8 cellular contexts compared by ENCODE assay signal in the genomic region with DNA sequence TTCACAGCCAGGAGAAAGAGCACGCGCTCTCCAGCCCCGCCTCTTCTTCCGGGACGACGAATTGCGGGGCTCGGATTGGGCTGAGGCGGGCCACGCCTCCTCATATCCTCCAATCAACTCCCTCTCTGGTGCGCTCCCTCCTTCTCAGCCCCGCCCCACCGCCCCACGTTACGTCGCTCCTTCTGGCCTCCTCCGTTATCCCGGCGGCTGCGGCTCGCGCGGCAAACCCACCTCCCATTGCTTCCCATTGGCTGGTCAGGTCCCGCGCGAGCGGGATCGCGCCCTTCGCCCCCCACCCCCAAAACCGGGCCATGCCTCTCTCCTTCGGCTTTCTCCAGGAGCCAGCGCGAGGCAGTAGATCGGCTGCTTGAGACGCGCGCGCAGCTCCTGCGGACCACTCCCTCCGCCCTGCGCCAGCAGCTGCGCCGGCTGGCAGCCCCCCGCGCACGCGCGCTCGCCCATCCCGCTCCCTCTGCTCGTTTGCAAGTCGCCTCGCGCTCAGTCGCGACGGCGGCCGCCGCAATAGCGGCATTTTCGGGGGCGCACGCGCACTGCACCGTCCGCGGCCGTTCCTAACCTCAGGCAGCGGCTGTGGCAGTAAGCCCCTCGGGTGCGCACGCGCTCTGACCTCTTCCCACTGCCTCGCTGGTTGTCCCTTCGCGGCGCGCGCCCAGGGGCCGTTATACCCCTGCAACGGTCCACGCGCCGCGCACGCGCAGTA. TPM values are rescaled to one million over a fixed set of nuclear protein-coding genes. Genes with fewer than 3 reads are reported as not detected.
DNase-seq lines count a peak whose midpoint lies in the region; ATAC-seq and TF ChIP-seq lines count a peak whose summit lies in the region.

No MANE protein-coding gene starts in this region.

- TF ChIP-seq CTCF in PC-3 (conservative IDR thresholded peaks at IDR 0.05; ENCODE audit: low read depth, low read length), result no peak

- peaks cover 23% of the 10 kb centered on the region; the same call in 1 of the 2 replicates for H4K20me1 ChIP-seq in PC-3 (ENCODE audit: low read length)

- peaks cover 15% of the 10 kb centered on the region for H3K36me3 Mint-ChIP-seq in activated T-cell treated with anti-CD3 and anti-CD28 coated beads, Interleukin-2, amount 50 U/mL, for 24 hours (ENCODE audit: low read depth)

- H3K27me3 Mint-ChIP-seq in activated T-cell treated with anti-CD3 and anti-CD28 coated beads, Interleukin-2, amount 50 U/mL, for 24 hours, result no peaks in the 10 kb centered on the region

- intact Hi-C loops in PC-3 (cut with micrococcal nuclease), result loop anchor here (10.0 kb wide), 1 partner anchor 65 kb away; no protein-coding TSS in a partner anchor

- peaks cover 40% of the 10 kb centered on the region for H3K79me2 ChIP-seq in PC-3 (ENCODE audit: low read length)

- H3K4me1 Mint-ChIP-seq in activated T-cell treated with anti-CD3 and anti-CD28 coated beads, Interleukin-2, amount 50 U/mL, for 24 hours (ENCODE audit: low read depth), result peaks cover 28% of the 10 kb centered on the region

- CTCF ChIA-PET in PC-3 (lab: Charles Lee), result interaction anchor here (0.5 to 0.7 kb wide), 2 partner anchors 63 to 132 kb away, joined by 3 to 6 read pairs; no protein-coding TSS in a partner anchor

- H3K9me3 Mint-ChIP-seq in activated T-cell treated with anti-CD3 and anti-CD28 coated beads, Interleukin-2, amount 50 U/mL, for 24 hours, result no peaks in the 10 kb centered on the region

- no peaks in the 10 kb centered on the region for H3K27me3 ChIP-seq in PC-3 (ENCODE audit: low read length)
- H3K27me3 ChIP-seq in muscle layer of colon (ENCODE audit: control insufficient read depth in 1 of 2, insufficient read depth in 2 of 2, low read length in 2 of 2), result no peaks in the 10 kb centered on the region

- BruUV-seq in PC-3 (replicated peaks; lab: Mats Ljungman, UMichigan), result no TSS peak

- peak overlapping the region; percentile 90 for H3K27ac ChIP-seq in PC-3 (ENCODE audit: low read length)
- H3K27ac ChIP-seq in muscle layer of colon (ENCODE audit: low read depth, low read length), result peak overlapping the region; percentile 95

- H3K9me3 ChIP-seq in PC-3 (ENCODE audit: low read length), result no peaks in the 10 kb centered on the region
- H3K9me3 ChIP-seq in muscle layer of colon (ENCODE audit: low read length), result no peaks in the 10 kb centered on the region

- peak overlapping the region; percentile 93 for H3K4me2 ChIP-seq in PC-3 (ENCODE audit: low read length)

- TF ChIP-seq POLR2A in erythroblast (IDR thresholded peaks at IDR 0.05; ENCODE audit: low read length), result peak; percentile 92

- H3K9ac ChIP-seq in PC-3 (ENCODE audit: low read length) (peak overlapping the region; percentile 93), muscle layer of colon (ENCODE audit: low read length) (no peak overlapping the region)

- peak overlapping the region; percentile 91 for H2AFZ ChIP-seq in PC-3 (ENCODE audit: low read length)

- ATAC-seq in GM21717 (IDR thresholded peaks at IDR 0.05; ENCODE audit: unreplicated experiment) (peak; percentile 61), PC-3 (peak; percentile 69)

- POLR2A ChIA-PET in PC-3 (lab: Charles Lee; ENCODE audit: unreplicated experiment), result no interaction called here

- H3K4me3 ChIP-seq in Jurkat, Clone E6-1 (ENCODE audit: low read length), result peak overlapping the region; percentile 67
- peak overlapping the region; percentile 77 for H3K4me3 ChIP-seq in PC-3 (ENCODE audit: low read length)
- H3K4me3 ChIP-seq in muscle layer of colon (ENCODE audit: low read depth in 1 of 2, low read length in 2 of 2), result peak overlapping the region; percentile 71 to 73

- peak overlapping the region; percentile 86 for H3K4me3 Mint-ChIP-seq in activated T-cell treated with anti-CD3 and anti-CD28 coated beads, Interleukin-2, amount 50 U/mL, for 24 hours

- H3K36me3 ChIP-seq in PC-3 (ENCODE audit: low read depth, low read length), result no peaks in the 10 kb centered on the region; the same call in 1 of the 2 replicates
- H3K36me3 ChIP-seq in muscle layer of colon (ENCODE audit: insufficient read depth, low read length), result no peaks in the 10 kb centered on the region

- H3K4me1 ChIP-seq in PC-3 (ENCODE audit: insufficient read depth, low read length) (peaks cover 41% of the 10 kb centered on the region), muscle layer of colon (ENCODE audit: insufficient read depth, low read length) (peaks cover 49% of the 10 kb centered on the region)

- H3F3A ChIP-seq in PC-3 (ENCODE audit: low read length, unreplicated experiment), result peaks cover 5% of the 10 kb centered on the region

- peak overlapping the region; percentile 98 for H3K27ac Mint-ChIP-seq in activated T-cell treated with anti-CD3 and anti-CD28 coated beads, Interleukin-2, amount 50 U/mL, for 24 hours

- peak; percentile 92 for DNase-seq in DMS114 treated with DMSO at 0.1 percent for 48 hours (lab: John Stamatoyannopoulos, UW; ENCODE audit: unreplicated experiment)
- peak; percentile 96 for DNase-seq in Jurkat, Clone E6-1 (ENCODE audit: low read depth, low spot score)
- DNase-seq in PC-3, result peak; percentile 94
- DNase-seq in activated T-cell treated with anti-CD3 and anti-CD28 coated beads, Interleukin-2, amount 50 U/mL, for 24 hours, result peak; percentile 96
- peak; percentile 99 for DNase-seq in erythroblast (lab: John Stamatoyannopoulos, UW)
- DNase-seq in stimulated activated CD8-positive, alpha-beta memory T cell treated with anti-CD3 and anti-CD28 coated beads, Interleukin-7, amount 100 ng/mL, for 24 hours (ENCODE audit: low read depth), result peak; percentile 88

- H3K9me2 ChIP-seq in PC-3 (replicated peaks; ENCODE audit: low read length), result no peaks in the 10 kb centered on the region

RNA-seq across cellular contexts. Expression of gene ARHGAP35, which starts 0.5 kb away (rescaled TPM):
- 16.6 TPM for polyA plus RNA-seq in Jurkat, Clone E6-1 (2012; ENCODE audit: insufficient read depth, insufficient read length)
- 23.6 and 31.2 TPM in 2 replicates for total RNA-seq in PC-3 (2014; rRNA removed)

RNA-seq across cellular contexts. Expression of gene AP2S1, which starts 9.6 kb away (rescaled TPM):
- 201 TPM for polyA plus RNA-seq in Jurkat, Clone E6-1 (2012; ENCODE audit: insufficient read depth, insufficient read length)
- 245 and 330 TPM in 2 replicates for total RNA-seq in PC-3 (2014; rRNA removed)

Comparison
In these comparisons a context has a peak if more than half of its experiments do, and no peak if none do; other contexts are left out.
1. Peak in every context shown above with its lines: DNase-seq, ATAC-seq, H3K4me3 ChIP-seq and H3K27ac ChIP-seq.